8 cellular contexts compared by ENCODE assay signal in genomic region chr7:135509839-135510602, GRCh38. TPM values are rescaled to one million over a fixed set of nuclear protein-coding genes. Genes with fewer than 3 reads are reported as not detected.
DNase-seq lines count a peak whose midpoint lies in the region; ATAC-seq and FAIRE-seq lines count a peak whose summit lies in the region.

A gene with protein sequence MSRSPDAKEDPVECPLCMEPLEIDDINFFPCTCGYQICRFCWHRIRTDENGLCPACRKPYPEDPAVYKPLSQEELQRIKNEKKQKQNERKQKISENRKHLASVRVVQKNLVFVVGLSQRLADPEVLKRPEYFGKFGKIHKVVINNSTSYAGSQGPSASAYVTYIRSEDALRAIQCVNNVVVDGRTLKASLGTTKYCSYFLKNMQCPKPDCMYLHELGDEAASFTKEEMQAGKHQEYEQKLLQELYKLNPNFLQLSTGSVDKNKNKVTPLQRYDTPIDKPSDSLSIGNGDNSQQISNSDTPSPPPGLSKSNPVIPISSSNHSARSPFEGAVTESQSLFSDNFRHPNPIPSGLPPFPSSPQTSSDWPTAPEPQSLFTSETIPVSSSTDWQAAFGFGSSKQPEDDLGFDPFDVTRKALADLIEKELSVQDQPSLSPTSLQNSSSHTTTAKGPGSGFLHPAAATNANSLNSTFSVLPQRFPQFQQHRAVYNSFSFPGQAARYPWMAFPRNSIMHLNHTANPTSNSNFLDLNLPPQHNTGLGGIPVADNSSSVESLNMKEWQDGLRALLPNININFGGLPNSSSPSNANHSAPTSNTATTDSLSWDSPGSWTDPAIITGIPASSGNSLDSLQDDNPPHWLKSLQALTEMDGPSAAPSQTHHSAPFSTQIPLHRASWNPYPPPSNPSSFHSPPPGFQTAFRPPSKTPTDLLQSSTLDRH (minus strand): TSS chr7:135510102. CDS start chr7:135438331, 71,771 bp downstream.

- CTCF ChIA-PET in activated CD8-positive, alpha-beta memory T cell treated with anti-CD3 and anti-CD28 coated beads for 36 hours (lab: Charles Lee), result interaction anchor here (1.3 to 1.7 kb wide), 2 partner anchors 10 to 229 kb away, joined by 3 to 4 read pairs; no protein-coding TSS in a partner anchor

- no peak within 1 kb of the TSS for H3K27ac Mint-ChIP-seq in effector memory CD8-positive, alpha-beta T cell
- no peak within 1 kb of the TSS for H3K27ac Mint-ChIP-seq in memory B cell

- POLR2A ChIA-PET in activated CD8-positive, alpha-beta memory T cell treated with anti-CD3 and anti-CD28 coated beads for 36 hours (lab: Charles Lee), result no interaction called here

- DNase-seq in Caki2 (ENCODE audit: low read depth) (peak; percentile 93), HTR-8/SVneo (ENCODE audit: insufficient read length, low spot score) (peak; percentile 92), NOMO-1 (lab: John Stamatoyannopoulos, UW; ENCODE audit: unreplicated experiment in 2 of 2) (peak; percentile 70 to 72), memory B cell (ENCODE audit: low spot score in 2 of 2) (peak; percentile 77 to 91)
- DNase-seq in effector memory CD8-positive, alpha-beta T cell, result peak; percentile 90 to 91 (median 90)
- peak; percentile 93 for DNase-seq in stimulated activated CD8-positive, alpha-beta memory T cell treated with anti-CD3 and anti-CD28 coated beads, Interleukin-12 subunit alpha, Interleukin-12 subunit beta, amount 100 ng/mL, for 1 hour (ENCODE audit: low read depth)

- in situ Hi-C loops in Caki2 (cut with HindIII; ENCODE audit: low pct_unique_long_range_greater_than_20kb, low sequenced_read_pairs), result no loop called here

- no peak within 1 kb of the TSS for H3K4me3 Mint-ChIP-seq in effector memory CD8-positive, alpha-beta T cell
- no peak within 1 kb of the TSS for H3K4me3 Mint-ChIP-seq in memory B cell

- peaks cover 3 to 8% of the 10 kb centered on the region in 2 donors for H3K4me1 Mint-ChIP-seq in effector memory CD8-positive, alpha-beta T cell (ENCODE audit: low read depth in 2 of 2)
- peaks cover 3% of the 10 kb centered on the region for H3K4me1 Mint-ChIP-seq in memory B cell

- no peak for FAIRE-seq in HTR-8/SVneo (lab: Jason Lieb, UNC)

- H3K27me3 Mint-ChIP-seq in effector memory CD8-positive, alpha-beta T cell, result no peaks in the 10 kb centered on the region
- H3K27me3 Mint-ChIP-seq in memory B cell, result no peaks in the 10 kb centered on the region

- ATAC-seq in GM21390 (IDR thresholded peaks at IDR 0.05; ENCODE audit: unreplicated experiment) (peak; percentile 93), memory B cell (ENCODE audit: low read depth) (peak; percentile 92)
- peak; percentile 93 for ATAC-seq in effector memory CD8-positive, alpha-beta T cell (replicated peaks)

- H3K9me3 Mint-ChIP-seq in effector memory CD8-positive, alpha-beta T cell, result no peaks in the 10 kb centered on the region
- no peaks in the 10 kb centered on the region for H3K9me3 Mint-ChIP-seq in memory B cell

- H3K36me3 Mint-ChIP-seq in effector memory CD8-positive, alpha-beta T cell (ENCODE audit: insufficient read depth), result peaks cover 7% of the 10 kb centered on the region
- no peaks in the 10 kb centered on the region for H3K36me3 Mint-ChIP-seq in memory B cell

RNA-seq across cellular contexts. Expression of the gene that starts here (rescaled TPM):
- total RNA-seq in Caki2 (2014; rRNA removed; shearing (Covaris generic); ENCODE audit: low replicate concordance), result 2.0 and 2.9 TPM in 2 replicates
- total RNA-seq in activated CD8-positive, alpha-beta memory T cell treated with anti-CD3 and anti-CD28 coated beads for 36 hours, result 10 to 100 TPM; 16.9 to 19.7 TPM

Comparison
In these comparisons a context has a peak if more than half of its experiments do, and no peak if none do; other contexts are left out.
1. Peak in every context shown above with its lines: DNase-seq and ATAC-seq.